ENCODE assay signal across 12 cellular contexts in genomic region chr3:100114413-100115030, GRCh38. TPM values are rescaled to one million over a fixed set of nuclear protein-coding genes. Genes with fewer than 3 reads are reported as not detected.
DNase-seq lines count a peak whose midpoint lies in the region; ATAC-seq and TF ChIP-seq lines count a peak whose summit lies in the region.
"Had no signal": no experiment of that assay in that cellular context is flagged by ENCODE, and none has a peak within 500 bp of the region (broad histone marks: within the 10 kb centered on the region; RNA-seq: fewer than 3 reads in every experiment).

FILIP1L (minus strand) TSS chr3:100114501.

- ATAC-seq in foreskin keratinocyte: peak; percentile 43
- no peak for ATAC-seq in GM19328 (IDR thresholded peaks at IDR 0.05; ENCODE audit: unreplicated experiment)
- no peak for ATAC-seq in HG02938 (IDR thresholded peaks at IDR 0.05; ENCODE audit: unreplicated experiment)
- ATAC-seq: activated CD4-positive, alpha-beta T cell treated with anti-CD3 and anti-CD28 coated beads for 36 hours had no signal

- H2BK15ac ChIP-seq in neuronal stem cell (ENCODE audit: low read length): no peak within 1 kb of the TSS

- no peak within 1 kb of the TSS for H2BK120ac ChIP-seq in neuronal stem cell (ENCODE audit: low read depth, low read length)

- no peak for TF ChIP-seq CTCF in foreskin keratinocyte (conservative IDR thresholded peaks at IDR 0.05)

- no peaks in the 10 kb centered on the region for H3K27me3 ChIP-seq in foreskin keratinocyte
- no peaks in the 10 kb centered on the region for H3K27me3 ChIP-seq in neuronal stem cell (ENCODE audit: control insufficient read depth in 3 of 3, insufficient read depth in 3 of 3, low read depth in 1 of 3, low read length in 3 of 3)

- no peaks in the 10 kb centered on the region for H3K79me1 ChIP-seq in neuronal stem cell (ENCODE audit: low read depth, low read length)

- peak; percentile 28 for DNase-seq in NCI-H2171 treated with DMSO at 0.1 percent for 48 hours (lab: John Stamatoyannopoulos, UW)
- no peak for DNase-seq in NCI-H2171 (lab: John Stamatoyannopoulos, UW)
- peak; percentile 50 to 52 for DNase-seq in foreskin keratinocyte
- DNase-seq in neuronal stem cell (ENCODE audit: low spot score): no peak
- DNase-seq in ureter (ENCODE audit: low spot score): no peak
- DNase-seq in inferior parietal cortex (ENCODE audit: extremely low spot score): no peak
- DNase-seq: activated CD4-positive, alpha-beta T cell treated with anti-CD3 and anti-CD28 coated beads for 36 hours; activated gamma-delta T cell treated with Interleukin-2 at 50 U/mL for 16 hours; KBM-7 had no signal

- no peaks in the 10 kb centered on the region for H3K9me3 ChIP-seq in neuronal stem cell (replicated peaks in 1 of 2; ENCODE audit: control insufficient read depth in 2 of 2, insufficient read depth in 1 of 2, low read depth in 1 of 2, low read length in 2 of 2)

- H3K4me3 ChIP-seq in neuronal stem cell (ENCODE audit: low read length in 2 of 2): no peak within 1 kb of the TSS

- no peak within 1 kb of the TSS for H3K4ac ChIP-seq in neuronal stem cell (ENCODE audit: low read length)

- no peak within 1 kb of the TSS for H2AK5ac ChIP-seq in neuronal stem cell (ENCODE audit: low read depth, low read length)

- H3K18ac ChIP-seq in neuronal stem cell (ENCODE audit: low read length): no peak within 1 kb of the TSS

- H3K27ac ChIP-seq in foreskin keratinocyte: no peak within 1 kb of the TSS
- H3K27ac ChIP-seq in neuronal stem cell (replicated peaks; ENCODE audit: low read length): no peak within 1 kb of the TSS
- H3K27ac ChIP-seq: 22Rv1 had no signal

- no peak within 1 kb of the TSS for H2BK5ac ChIP-seq in neuronal stem cell (ENCODE audit: low read length)

- no peak within 1 kb of the TSS for H3K9ac ChIP-seq in neuronal stem cell (ENCODE audit: low read depth, low read length, poor library complexity)

- H3K4me1 ChIP-seq in foreskin keratinocyte (peaks cover 7% of the 10 kb centered on the region), neuronal stem cell (ENCODE audit: control insufficient read depth in 2 of 2, insufficient read depth in 1 of 2, low read depth in 1 of 2, low read length in 2 of 2) (no peaks in the 10 kb centered on the region)

- H2AFZ ChIP-seq in neuronal stem cell (ENCODE audit: low read length): no peak within 1 kb of the TSS

- H4K91ac ChIP-seq in neuronal stem cell (ENCODE audit: low read depth, low read length, poor library complexity): no peak within 1 kb of the TSS

- peak within 1 kb of the TSS; percentile 78 for H3K14ac ChIP-seq in neuronal stem cell (ENCODE audit: low read length)

- no peaks in the 10 kb centered on the region for H3K36me3 ChIP-seq in neuronal stem cell (replicated peaks in 1 of 2; ENCODE audit: control insufficient read depth in 2 of 2, insufficient read depth in 2 of 2, low read length in 2 of 2)

- WGBS in neuronal stem cell (ENCODE audit: extremely low coverage in 2 of 2, insufficient read length in 2 of 2, insufficient replicate concordance in 1 of 2), 2 donors: no CpG with 5 or more reads among the region's 7 CpGs

- no peak within 1 kb of the TSS for H2BK12ac ChIP-seq in neuronal stem cell (ENCODE audit: low read length)

- H3K4me2 ChIP-seq in neuronal stem cell (ENCODE audit: insufficient read depth, low read length, poor library complexity, severe bottlenecking): no peak within 1 kb of the TSS

- H3K23ac ChIP-seq in neuronal stem cell (ENCODE audit: low read depth, low read length, poor library complexity): no peak within 1 kb of the TSS

- H4K8ac ChIP-seq in neuronal stem cell (ENCODE audit: low read depth, low read length): no peak within 1 kb of the TSS

RNA-seq across cellular contexts. Expression of gene FILIP1L, which starts in this region (rescaled TPM):
- total RNA-seq in foreskin keratinocyte (21.1 and 22.6 TPM in 2 replicates), ureter (136 TPM)
- 8.7 and 9.8 TPM in 2 replicates for polyA plus RNA-seq in foreskin keratinocyte
- 2.2 TPM for polyA plus RNA-seq in neuronal stem cell (2013, experiment 1 of 2)
- 1.7 TPM for polyA plus RNA-seq in neuronal stem cell (2013, experiment 2 of 2)

Comparison
In these comparisons a context has a peak if more than half of its experiments do, and no peak if none do; other contexts are left out.
1. DNase-seq: peak in NCI-H2171 treated with DMSO at 0.1 percent for 48 hours (single experiment) and foreskin keratinocyte (2 of 2); none in NCI-H2171 (single experiment), neuronal stem cell (single experiment), ureter (single experiment) and inferior parietal cortex (single experiment).